37 cellular contexts compared by ENCODE assay signal in genomic region chr15:77712438-77712837, GRCh38.
"Had no signal": no experiment of that assay in that cellular context is flagged by ENCODE, and none has a peak within 500 bp of the region (broad histone marks: within the 10 kb centered on the region; RNA-seq: fewer than 3 reads in every experiment).

No MANE protein-coding gene starts in this region.

- H3K4me3 Mint-ChIP-seq: activated CD8-positive, alpha-beta T cell treated with anti-CD3 and anti-CD28 coated beads for 36 hours; activated naive CD4-positive, alpha-beta T cell treated with anti-CD3 and anti-CD28 coated beads, Interleukin-2, amount 50 U/mL, for 24 hours; activated naive CD8-positive, alpha-beta T cell treated with anti-CD3 and anti-CD28 coated beads, Interleukin-2, amount 10 ng/mL, durations not matched to agents 7 days and 5 days; activated T-cell treated with anti-CD3 and anti-CD28 coated beads, Interleukin-2, amount 50 U/mL, for 24 hours had no signal

- H3K4me1 Mint-ChIP-seq: activated naive CD4-positive, alpha-beta T cell treated with anti-CD3 and anti-CD28 coated beads, Interleukin-2, amount 50 U/mL, for 24 hours; activated naive CD8-positive, alpha-beta T cell treated with anti-CD3 and anti-CD28 coated beads, Interleukin-2, amount 10 ng/mL, durations not matched to agents 7 days and 5 days had no signal

- H3K27ac ChIP-seq: body of pancreas, breast epithelium, Peyer's patch, VCaP had no signal

- H3K36me3 Mint-ChIP-seq: activated naive CD4-positive, alpha-beta T cell treated with anti-CD3 and anti-CD28 coated beads, Interleukin-2, amount 50 U/mL, for 24 hours; activated naive CD8-positive, alpha-beta T cell treated with anti-CD3 and anti-CD28 coated beads, Interleukin-2, amount 10 ng/mL, durations not matched to agents 7 days and 5 days had no signal

- DNase-seq: activated CD4-positive, alpha-beta T cell treated with anti-CD3 and anti-CD28 coated beads for 1 hour; activated CD4-positive, alpha-beta T cell treated with anti-CD3 and anti-CD28 coated beads for 48 hours; activated CD4-positive, alpha-beta T cell treated with anti-CD3 and anti-CD28 coated beads, Interleukin-2, amount 50 U/mL, for 4 hours; activated CD4-positive, CD25-positive, alpha-beta regulatory T cell; activated CD8-positive, alpha-beta T cell treated with anti-CD3 and anti-CD28 coated beads for 36 hours; activated gamma-delta T cell; activated naive CD4-positive, alpha-beta T cell treated with Interleukin-2 at 50 U/mL for 16 hours; activated naive CD8-positive, alpha-beta T cell treated with anti-CD3 and anti-CD28 coated beads, Interleukin-2, amount 10 ng/mL, durations not matched to agents 7 days and 5 days; activated T-cell treated with anti-CD3 and anti-CD28 coated beads, Interleukin-2, amount 50 U/mL, for 24 hours; amygdala; body of pancreas; Kasumi-1; KG1; MG63; NCI-H1048; NCI-H1105 treated with DMSO at 0.1 percent for 48 hours; NCI-H146; NCI-H187; NCI-H2029 treated with DMSO at 0.1 percent for 48 hours; NCI-H2107; NCI-H2171; NCI-H510A; NCI-H526; NCI-H748 treated with DMSO at 0.1 percent for 48 hours; NK-92 treated with Interleukin-12 subunit alpha and Interleukin-12 subunit beta, amount 100 ng/mL, for 24 hours; PC-3; Peyer's patch; RPMI8226; SIG-M5; SW 1271; T-helper 1 cell; T-helper 2 cell; T-helper 9 cell had no signal

- H3K9me3 ChIP-seq: body of pancreas, breast epithelium, MG63, Peyer's patch had no signal

- H3K27me3 ChIP-seq: body of pancreas, MG63, Peyer's patch had no signal

- H3K36me3 ChIP-seq: breast epithelium, MG63, Peyer's patch had no signal

- H3K27ac Mint-ChIP-seq: activated CD8-positive, alpha-beta T cell treated with anti-CD3 and anti-CD28 coated beads for 36 hours; activated naive CD4-positive, alpha-beta T cell treated with anti-CD3 and anti-CD28 coated beads, Interleukin-2, amount 50 U/mL, for 24 hours; activated T-helper 2 cell treated with anti-CD3 and anti-CD28 coated beads, Interferon-gamma antibody, Interleukin-2, Interleukin-4, amounts not matched to agents 10 μg/mL and 5 μg/mL and 100 μg/mL, durations not matched to agents 14 hours and 24 hours and 36 hours had no signal

- H3K4me3 ChIP-seq: body of pancreas, breast epithelium, MG63, Peyer's patch had no signal

- ATAC-seq: activated CD8-positive, alpha-beta T cell treated with anti-CD3 and anti-CD28 coated beads for 36 hours; body of pancreas; PC-3 had no signal

- H3K9me3 Mint-ChIP-seq: activated CD8-positive, alpha-beta T cell treated with anti-CD3 and anti-CD28 coated beads for 36 hours; activated naive CD4-positive, alpha-beta T cell treated with anti-CD3 and anti-CD28 coated beads, Interleukin-2, amount 50 U/mL, for 24 hours; activated naive CD8-positive, alpha-beta T cell treated with anti-CD3 and anti-CD28 coated beads, Interleukin-2, amount 10 ng/mL, durations not matched to agents 7 days and 5 days; activated T-cell treated with anti-CD3 and anti-CD28 coated beads, Interleukin-2, amount 50 U/mL, for 24 hours; activated T-helper 2 cell treated with anti-CD3 and anti-CD28 coated beads, Interferon-gamma antibody, Interleukin-2, Interleukin-4, amounts not matched to agents 10 μg/mL and 5 μg/mL and 100 μg/mL, durations not matched to agents 14 hours and 24 hours and 36 hours had no signal

- H3K4me1 ChIP-seq: body of pancreas, breast epithelium, Peyer's patch had no signal
